1 cellular context compared by ENCODE assay signal in the genomic region with DNA sequence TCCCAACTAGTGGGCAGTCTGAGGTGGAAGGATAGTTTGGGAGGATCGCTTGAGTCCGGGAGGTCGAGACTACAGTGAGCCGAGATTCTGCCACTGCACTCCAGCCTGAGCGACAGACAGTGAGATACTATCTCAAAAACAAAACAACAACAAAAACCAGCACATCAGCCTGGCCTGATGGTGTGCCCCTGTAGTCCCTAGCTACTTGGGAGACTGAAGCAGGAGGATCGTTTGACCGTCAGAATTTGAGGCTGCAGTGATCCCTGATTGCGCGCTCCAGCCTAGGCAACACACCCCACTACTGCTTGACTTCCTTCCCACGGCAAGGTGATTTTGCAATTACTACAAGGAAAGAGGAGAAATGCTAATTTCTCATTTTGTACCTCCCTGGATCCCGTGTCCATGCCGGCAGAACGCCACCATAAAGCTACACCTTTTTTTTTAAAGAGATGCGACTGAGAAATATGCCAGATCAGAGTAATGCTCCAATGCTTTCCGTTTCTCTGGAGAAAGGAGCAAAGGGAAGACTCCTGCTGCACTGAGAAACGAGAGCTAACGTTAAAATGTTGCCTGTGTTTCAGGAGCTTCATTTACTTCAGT.
A peak's percentile ranks its signal among the peaks of the same experiment; 100 is the strongest.
TF ChIP-seq lines count a peak whose summit lies in the region.

No MANE protein-coding gene starts in this region.

TF ChIP-seq in HepG2, 621 proteins besides CTCF, POLR2A, EP300 and RAD21 (continued from another document and continues in another):
- TF ChIP-seq, protein P1, sequence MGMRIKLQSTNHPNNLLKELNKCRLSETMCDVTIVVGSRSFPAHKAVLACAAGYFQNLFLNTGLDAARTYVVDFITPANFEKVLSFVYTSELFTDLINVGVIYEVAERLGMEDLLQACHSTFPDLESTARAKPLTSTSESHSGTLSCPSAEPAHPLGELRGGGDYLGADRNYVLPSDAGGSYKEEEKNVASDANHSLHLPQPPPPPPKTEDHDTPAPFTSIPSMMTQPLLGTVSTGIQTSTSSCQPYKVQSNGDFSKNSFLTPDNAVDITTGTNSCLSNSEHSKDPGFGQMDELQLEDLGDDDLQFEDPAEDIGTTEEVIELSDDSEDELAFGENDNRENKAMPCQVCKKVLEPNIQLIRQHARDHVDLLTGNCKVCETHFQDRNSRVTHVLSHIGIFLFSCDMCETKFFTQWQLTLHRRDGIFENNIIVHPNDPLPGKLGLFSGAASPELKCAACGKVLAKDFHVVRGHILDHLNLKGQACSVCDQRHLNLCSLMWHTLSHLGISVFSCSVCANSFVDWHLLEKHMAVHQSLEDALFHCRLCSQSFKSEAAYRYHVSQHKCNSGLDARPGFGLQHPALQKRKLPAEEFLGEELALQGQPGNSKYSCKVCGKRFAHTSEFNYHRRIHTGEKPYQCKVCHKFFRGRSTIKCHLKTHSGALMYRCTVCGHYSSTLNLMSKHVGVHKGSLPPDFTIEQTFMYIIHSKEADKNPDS (CRISPR knock-in tag; IDR thresholded peaks at IDR 0.05) = peak; percentile 35; the same call in 1 of the 2 replicates
- TF ChIP-seq THAP11 (CRISPR knock-in tag; IDR thresholded peaks at IDR 0.05) (no peak), SMAD1 (CRISPR knock-in tag; IDR thresholded peaks at IDR 0.05; ENCODE audit: borderline replicate concordance, low read depth) (peak; percentile 6; the same call in 1 of the 2 replicates), ZNF124 (CRISPR knock-in tag; IDR thresholded peaks at IDR 0.05) (peak; percentile 13; the same call in 1 of the 2 replicates), SIX1 (CRISPR knock-in tag; IDR thresholded peaks at IDR 0.05; ENCODE audit: borderline replicate concordance) (no peak), ZNF468 (CRISPR knock-in tag; IDR thresholded peaks at IDR 0.05) (peak; percentile 33; the same call in 1 of the 2 replicates), SRSF4 (IDR thresholded peaks at IDR 0.05; ENCODE audit: low read depth, low read length, poor library complexity, severe bottlenecking) (peak; percentile 56), ZNF12 (CRISPR knock-in tag; IDR thresholded peaks at IDR 0.05) (0 out of 2 replicates have a peak, but pooled peaks have one; percentile 35), ZNF598 (CRISPR knock-in tag; IDR thresholded peaks at IDR 0.05; ENCODE audit: borderline replicate concordance) (no peak; the same call in 1 of the 2 replicates), MEIS2 (CRISPR knock-in tag; IDR thresholded peaks at IDR 0.05) (peak; percentile 12; the same call in 1 of the 2 replicates), RFXANK (CRISPR knock-in tag; IDR thresholded peaks at IDR 0.05) (0 out of 2 replicates have a peak, but pooled peaks have one; percentile 3), KAT7 (CRISPR knock-in tag; IDR thresholded peaks at IDR 0.05; ENCODE audit: borderline replicate concordance) (no peak), THYN1 (CRISPR knock-in tag; IDR thresholded peaks at IDR 0.05; ENCODE audit: borderline replicate concordance, low read depth) (0 out of 2 replicates have a peak, but pooled peaks have one; percentile 10), ZNF263 (CRISPR knock-in tag; IDR thresholded peaks at IDR 0.05) (peak; percentile 33; the same call in 1 of the 2 replicates), FOXO1 (CRISPR knock-in tag; IDR thresholded peaks at IDR 0.05) (no peak), ZNF775 (CRISPR knock-in tag; IDR thresholded peaks at IDR 0.05; ENCODE audit: borderline replicate concordance) (peak; percentile 4; the same call in 1 of the 2 replicates), ZNF724P (CRISPR knock-in tag; IDR thresholded peaks at IDR 0.05; ENCODE audit: borderline replicate concordance) (peak; percentile 12; the same call in 1 of the 2 replicates), FOSL2 (CRISPR knock-in tag; IDR thresholded peaks at IDR 0.05) (no peak), HCFC1 (IDR thresholded peaks at IDR 0.05; ENCODE audit: low read depth, low read length) (no peak; the same call in 1 of the 2 replicates), MAFK (conservative IDR thresholded peaks at IDR 0.05 in 1 of 2, IDR thresholded peaks at IDR 0.05 in 1 of 2; ENCODE audit: low read length in 2 of 2) (peak in 1 of 2 experiments; percentile 3; a peak in 1 of 4 replicates), ZFP82 (CRISPR knock-in tag; IDR thresholded peaks at IDR 0.05; ENCODE audit: borderline replicate concordance) (peak; percentile 87), MAF1 (CRISPR knock-in tag; IDR thresholded peaks at IDR 0.05; ENCODE audit: borderline replicate concordance) (no peak), SATB2 (CRISPR knock-in tag; IDR thresholded peaks at IDR 0.05) (no peak), HOXA3 (CRISPR knock-in tag; IDR thresholded peaks at IDR 0.05) (peak; percentile 38; the same call in 1 of the 2 replicates), ZFP36L2 (CRISPR knock-in tag; IDR thresholded peaks at IDR 0.05) (0 out of 2 replicates have a peak, but pooled peaks have one; percentile 67), ZNF644 (CRISPR knock-in tag; IDR thresholded peaks at IDR 0.05; ENCODE audit: low read depth) (no peak), PAF1 (CRISPR knock-in tag; IDR thresholded peaks at IDR 0.05) (peak; percentile 72), ZBTB20 (CRISPR knock-in tag; IDR thresholded peaks at IDR 0.05; ENCODE audit: borderline replicate concordance, low read depth) (peak; percentile 25; the same call in 1 of the 2 replicates), ZBTB1 (CRISPR knock-in tag; IDR thresholded peaks at IDR 0.05; ENCODE audit: borderline replicate concordance) (no peak), HOXA7 (CRISPR knock-in tag; IDR thresholded peaks at IDR 0.05) (0 out of 2 replicates have a peak, but pooled peaks have one; percentile 15), ZNF670 (CRISPR knock-in tag; IDR thresholded peaks at IDR 0.05; ENCODE audit: borderline replicate concordance) (0 out of 2 replicates have a peak, but pooled peaks have one; percentile 1), NFE2L2 (IDR thresholded peaks at IDR 0.05; ENCODE audit: low read length) (no peak), ZNF33A (CRISPR knock-in tag; IDR thresholded peaks at IDR 0.05; ENCODE audit: borderline replicate concordance) (peak; percentile 73; the same call in 1 of the 2 replicates), EEA1 (CRISPR knock-in tag; IDR thresholded peaks at IDR 0.05; ENCODE audit: borderline replicate concordance) (no peak)
- TF ChIP-seq, protein P2, sequence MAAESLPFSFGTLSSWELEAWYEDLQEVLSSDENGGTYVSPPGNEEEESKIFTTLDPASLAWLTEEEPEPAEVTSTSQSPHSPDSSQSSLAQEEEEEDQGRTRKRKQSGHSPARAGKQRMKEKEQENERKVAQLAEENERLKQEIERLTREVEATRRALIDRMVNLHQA (CRISPR knock-in tag; IDR thresholded peaks at IDR 0.05) = peak; percentile 14; the same call in 1 of the 2 replicates
- TF ChIP-seq, protein P3, sequence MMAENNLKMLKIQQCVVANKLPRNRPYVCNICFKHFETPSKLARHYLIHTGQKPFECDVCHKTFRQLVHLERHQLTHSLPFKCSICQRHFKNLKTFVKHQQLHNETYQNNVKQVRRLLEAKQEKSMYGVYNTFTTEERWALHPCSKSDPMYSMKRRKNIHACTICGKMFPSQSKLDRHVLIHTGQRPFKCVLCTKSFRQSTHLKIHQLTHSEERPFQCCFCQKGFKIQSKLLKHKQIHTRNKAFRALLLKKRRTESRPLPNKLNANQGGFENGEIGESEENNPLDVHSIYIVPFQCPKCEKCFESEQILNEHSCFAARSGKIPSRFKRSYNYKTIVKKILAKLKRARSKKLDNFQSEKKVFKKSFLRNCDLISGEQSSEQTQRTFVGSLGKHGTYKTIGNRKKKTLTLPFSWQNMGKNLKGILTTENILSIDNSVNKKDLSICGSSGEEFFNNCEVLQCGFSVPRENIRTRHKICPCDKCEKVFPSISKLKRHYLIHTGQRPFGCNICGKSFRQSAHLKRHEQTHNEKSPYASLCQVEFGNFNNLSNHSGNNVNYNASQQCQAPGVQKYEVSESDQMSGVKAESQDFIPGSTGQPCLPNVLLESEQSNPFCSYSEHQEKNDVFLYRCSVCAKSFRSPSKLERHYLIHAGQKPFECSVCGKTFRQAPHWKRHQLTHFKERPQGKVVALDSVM (CRISPR knock-in tag; IDR thresholded peaks at IDR 0.05) = peak; percentile 98
- TF ChIP-seq, protein P4, sequence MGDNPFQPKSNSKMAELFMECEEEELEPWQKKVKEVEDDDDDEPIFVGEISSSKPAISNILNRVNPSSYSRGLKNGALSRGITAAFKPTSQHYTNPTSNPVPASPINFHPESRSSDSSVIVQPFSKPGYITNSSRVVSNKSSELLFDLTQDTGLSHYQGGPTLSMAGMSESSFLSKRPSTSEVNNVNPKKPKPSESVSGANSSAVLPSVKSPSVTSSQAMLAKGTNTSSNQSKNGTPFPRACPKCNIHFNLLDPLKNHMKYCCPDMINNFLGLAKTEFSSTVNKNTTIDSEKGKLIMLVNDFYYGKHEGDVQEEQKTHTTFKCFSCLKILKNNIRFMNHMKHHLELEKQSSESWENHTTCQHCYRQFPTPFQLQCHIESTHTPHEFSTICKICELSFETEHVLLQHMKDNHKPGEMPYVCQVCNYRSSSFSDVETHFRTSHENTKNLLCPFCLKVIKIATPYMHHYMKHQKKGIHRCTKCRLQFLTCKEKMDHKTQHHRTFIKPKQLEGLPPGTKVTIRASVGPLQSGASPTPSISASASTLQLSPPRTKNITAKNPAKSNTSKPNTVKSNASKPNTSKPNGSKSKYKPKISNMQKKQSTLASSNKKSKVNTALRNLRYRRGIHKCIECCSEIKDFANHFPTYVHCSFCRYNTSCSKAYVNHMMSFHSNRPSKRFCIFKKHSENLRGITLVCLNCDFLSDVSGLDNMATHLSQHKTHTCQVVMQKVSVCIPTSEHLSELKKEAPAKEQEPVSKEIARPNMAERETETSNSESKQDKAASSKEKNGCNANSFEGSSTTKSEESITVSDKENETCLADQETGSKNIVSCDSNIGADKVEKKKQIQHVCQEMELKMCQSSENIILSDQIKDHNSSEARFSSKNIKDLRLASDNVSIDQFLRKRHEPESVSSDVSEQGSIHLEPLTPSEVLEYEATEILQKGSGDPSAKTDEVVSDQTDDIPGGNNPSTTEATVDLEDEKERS (CRISPR knock-in tag; IDR thresholded peaks at IDR 0.05) = peak; percentile 80; the same call in 1 of the 2 replicates
- TF ChIP-seq, protein P5, sequence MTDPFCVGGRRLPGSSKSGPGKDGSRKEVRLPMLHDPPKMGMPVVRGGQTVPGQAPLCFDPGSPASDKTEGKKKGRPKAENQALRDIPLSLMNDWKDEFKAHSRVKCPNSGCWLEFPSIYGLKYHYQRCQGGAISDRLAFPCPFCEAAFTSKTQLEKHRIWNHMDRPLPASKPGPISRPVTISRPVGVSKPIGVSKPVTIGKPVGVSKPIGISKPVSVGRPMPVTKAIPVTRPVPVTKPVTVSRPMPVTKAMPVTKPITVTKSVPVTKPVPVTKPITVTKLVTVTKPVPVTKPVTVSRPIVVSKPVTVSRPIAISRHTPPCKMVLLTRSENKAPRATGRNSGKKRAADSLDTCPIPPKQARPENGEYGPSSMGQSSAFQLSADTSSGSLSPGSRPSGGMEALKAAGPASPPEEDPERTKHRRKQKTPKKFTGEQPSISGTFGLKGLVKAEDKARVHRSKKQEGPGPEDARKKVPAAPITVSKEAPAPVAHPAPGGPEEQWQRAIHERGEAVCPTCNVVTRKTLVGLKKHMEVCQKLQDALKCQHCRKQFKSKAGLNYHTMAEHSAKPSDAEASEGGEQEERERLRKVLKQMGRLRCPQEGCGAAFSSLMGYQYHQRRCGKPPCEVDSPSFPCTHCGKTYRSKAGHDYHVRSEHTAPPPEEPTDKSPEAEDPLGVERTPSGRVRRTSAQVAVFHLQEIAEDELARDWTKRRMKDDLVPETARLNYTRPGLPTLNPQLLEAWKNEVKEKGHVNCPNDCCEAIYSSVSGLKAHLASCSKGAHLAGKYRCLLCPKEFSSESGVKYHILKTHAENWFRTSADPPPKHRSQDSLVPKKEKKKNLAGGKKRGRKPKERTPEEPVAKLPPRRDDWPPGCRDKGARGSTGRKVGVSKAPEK (CRISPR knock-in tag; IDR thresholded peaks at IDR 0.05; ENCODE audit: borderline replicate concordance) = 0 out of 2 replicates have a peak, but pooled peaks have one; percentile 81
- TF ChIP-seq, protein P6, sequence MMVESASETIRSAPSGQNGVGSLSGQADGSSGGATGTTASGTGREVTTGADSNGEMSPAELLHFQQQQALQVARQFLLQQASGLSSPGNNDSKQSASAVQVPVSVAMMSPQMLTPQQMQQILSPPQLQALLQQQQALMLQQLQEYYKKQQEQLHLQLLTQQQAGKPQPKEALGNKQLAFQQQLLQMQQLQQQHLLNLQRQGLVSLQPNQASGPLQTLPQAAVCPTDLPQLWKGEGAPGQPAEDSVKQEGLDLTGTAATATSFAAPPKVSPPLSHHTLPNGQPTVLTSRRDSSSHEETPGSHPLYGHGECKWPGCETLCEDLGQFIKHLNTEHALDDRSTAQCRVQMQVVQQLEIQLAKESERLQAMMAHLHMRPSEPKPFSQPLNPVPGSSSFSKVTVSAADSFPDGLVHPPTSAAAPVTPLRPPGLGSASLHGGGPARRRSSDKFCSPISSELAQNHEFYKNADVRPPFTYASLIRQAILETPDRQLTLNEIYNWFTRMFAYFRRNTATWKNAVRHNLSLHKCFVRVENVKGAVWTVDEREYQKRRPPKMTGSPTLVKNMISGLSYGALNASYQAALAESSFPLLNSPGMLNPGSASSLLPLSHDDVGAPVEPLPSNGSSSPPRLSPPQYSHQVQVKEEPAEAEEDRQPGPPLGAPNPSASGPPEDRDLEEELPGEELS (CRISPR knock-in tag; IDR thresholded peaks at IDR 0.05) = no peak
- TF ChIP-seq, protein P7, sequence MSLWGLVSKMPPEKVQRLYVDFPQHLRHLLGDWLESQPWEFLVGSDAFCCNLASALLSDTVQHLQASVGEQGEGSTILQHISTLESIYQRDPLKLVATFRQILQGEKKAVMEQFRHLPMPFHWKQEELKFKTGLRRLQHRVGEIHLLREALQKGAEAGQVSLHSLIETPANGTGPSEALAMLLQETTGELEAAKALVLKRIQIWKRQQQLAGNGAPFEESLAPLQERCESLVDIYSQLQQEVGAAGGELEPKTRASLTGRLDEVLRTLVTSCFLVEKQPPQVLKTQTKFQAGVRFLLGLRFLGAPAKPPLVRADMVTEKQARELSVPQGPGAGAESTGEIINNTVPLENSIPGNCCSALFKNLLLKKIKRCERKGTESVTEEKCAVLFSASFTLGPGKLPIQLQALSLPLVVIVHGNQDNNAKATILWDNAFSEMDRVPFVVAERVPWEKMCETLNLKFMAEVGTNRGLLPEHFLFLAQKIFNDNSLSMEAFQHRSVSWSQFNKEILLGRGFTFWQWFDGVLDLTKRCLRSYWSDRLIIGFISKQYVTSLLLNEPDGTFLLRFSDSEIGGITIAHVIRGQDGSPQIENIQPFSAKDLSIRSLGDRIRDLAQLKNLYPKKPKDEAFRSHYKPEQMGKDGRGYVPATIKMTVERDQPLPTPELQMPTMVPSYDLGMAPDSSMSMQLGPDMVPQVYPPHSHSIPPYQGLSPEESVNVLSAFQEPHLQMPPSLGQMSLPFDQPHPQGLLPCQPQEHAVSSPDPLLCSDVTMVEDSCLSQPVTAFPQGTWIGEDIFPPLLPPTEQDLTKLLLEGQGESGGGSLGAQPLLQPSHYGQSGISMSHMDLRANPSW (CRISPR knock-in tag; IDR thresholded peaks at IDR 0.05; ENCODE audit: borderline replicate concordance) = peak; percentile 93; the same call in 1 of the 2 replicates
- TF ChIP-seq, protein P8, sequence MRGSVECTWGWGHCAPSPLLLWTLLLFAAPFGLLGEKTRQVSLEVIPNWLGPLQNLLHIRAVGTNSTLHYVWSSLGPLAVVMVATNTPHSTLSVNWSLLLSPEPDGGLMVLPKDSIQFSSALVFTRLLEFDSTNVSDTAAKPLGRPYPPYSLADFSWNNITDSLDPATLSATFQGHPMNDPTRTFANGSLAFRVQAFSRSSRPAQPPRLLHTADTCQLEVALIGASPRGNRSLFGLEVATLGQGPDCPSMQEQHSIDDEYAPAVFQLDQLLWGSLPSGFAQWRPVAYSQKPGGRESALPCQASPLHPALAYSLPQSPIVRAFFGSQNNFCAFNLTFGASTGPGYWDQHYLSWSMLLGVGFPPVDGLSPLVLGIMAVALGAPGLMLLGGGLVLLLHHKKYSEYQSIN (CRISPR knock-in tag; IDR thresholded peaks at IDR 0.05; ENCODE audit: borderline replicate concordance) = 0 out of 2 replicates have a peak, but pooled peaks have one; percentile 47
